ENCODE assay signal across 1 cellular context in genomic region chr3:129160891-129161859, GRCh38.
TF ChIP-seq lines count a peak whose summit lies in the region.

TSS of gene ISY1 (minus strand) at chr3:129161063. CDS start at chr3:129160975, 88 bp downstream.

TF ChIP-seq in HepG2, 621 proteins besides CTCF, POLR2A, EP300 and RAD21 (continued from another document and continues in another):
- TF ChIP-seq, protein P1, sequence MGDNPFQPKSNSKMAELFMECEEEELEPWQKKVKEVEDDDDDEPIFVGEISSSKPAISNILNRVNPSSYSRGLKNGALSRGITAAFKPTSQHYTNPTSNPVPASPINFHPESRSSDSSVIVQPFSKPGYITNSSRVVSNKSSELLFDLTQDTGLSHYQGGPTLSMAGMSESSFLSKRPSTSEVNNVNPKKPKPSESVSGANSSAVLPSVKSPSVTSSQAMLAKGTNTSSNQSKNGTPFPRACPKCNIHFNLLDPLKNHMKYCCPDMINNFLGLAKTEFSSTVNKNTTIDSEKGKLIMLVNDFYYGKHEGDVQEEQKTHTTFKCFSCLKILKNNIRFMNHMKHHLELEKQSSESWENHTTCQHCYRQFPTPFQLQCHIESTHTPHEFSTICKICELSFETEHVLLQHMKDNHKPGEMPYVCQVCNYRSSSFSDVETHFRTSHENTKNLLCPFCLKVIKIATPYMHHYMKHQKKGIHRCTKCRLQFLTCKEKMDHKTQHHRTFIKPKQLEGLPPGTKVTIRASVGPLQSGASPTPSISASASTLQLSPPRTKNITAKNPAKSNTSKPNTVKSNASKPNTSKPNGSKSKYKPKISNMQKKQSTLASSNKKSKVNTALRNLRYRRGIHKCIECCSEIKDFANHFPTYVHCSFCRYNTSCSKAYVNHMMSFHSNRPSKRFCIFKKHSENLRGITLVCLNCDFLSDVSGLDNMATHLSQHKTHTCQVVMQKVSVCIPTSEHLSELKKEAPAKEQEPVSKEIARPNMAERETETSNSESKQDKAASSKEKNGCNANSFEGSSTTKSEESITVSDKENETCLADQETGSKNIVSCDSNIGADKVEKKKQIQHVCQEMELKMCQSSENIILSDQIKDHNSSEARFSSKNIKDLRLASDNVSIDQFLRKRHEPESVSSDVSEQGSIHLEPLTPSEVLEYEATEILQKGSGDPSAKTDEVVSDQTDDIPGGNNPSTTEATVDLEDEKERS (CRISPR knock-in tag; IDR thresholded peaks at IDR 0.05): peak; percentile 91
- TF ChIP-seq MYC (CRISPR knock-in tag; IDR thresholded peaks at IDR 0.05; ENCODE audit: borderline replicate concordance) (peak; percentile 83), ZNF547 (CRISPR knock-in tag; IDR thresholded peaks at IDR 0.05) (0 out of 2 replicates have a peak, but pooled peaks have one; percentile 39), POLR2G (IDR thresholded peaks at IDR 0.05; ENCODE audit: low read depth, low read length) (peak; percentile 96), ATF5 (CRISPR knock-in tag; IDR thresholded peaks at IDR 0.05; ENCODE audit: low read depth) (no peak), ZNF703 (CRISPR knock-in tag; IDR thresholded peaks at IDR 0.05; ENCODE audit: borderline replicate concordance) (no peak), YY1 (IDR thresholded peaks at IDR 0.05; ENCODE audit: insufficient read depth, insufficient replicate concordance, low read depth, low read length) (peak; percentile 54), ARID4A (CRISPR knock-in tag; IDR thresholded peaks at IDR 0.05; ENCODE audit: borderline replicate concordance) (peak; percentile 84), E2F1 (CRISPR knock-in tag; IDR thresholded peaks at IDR 0.05) (peak; percentile 89), ZBTB1 (CRISPR knock-in tag; IDR thresholded peaks at IDR 0.05; ENCODE audit: borderline replicate concordance) (no peak), ARID3A (IDR thresholded peaks at IDR 0.05; ENCODE audit: low read depth, low read length) (no peak), SIN3A (IDR thresholded peaks at IDR 0.05; ENCODE audit: borderline replicate concordance, low read depth, low read length) (peak; percentile 85), XBP1 (CRISPR knock-in tag; IDR thresholded peaks at IDR 0.05) (no peak), ZNF335 (CRISPR knock-in tag; IDR thresholded peaks at IDR 0.05) (peak; percentile 82), MAFK (conservative IDR thresholded peaks at IDR 0.05 in 1 of 2, IDR thresholded peaks at IDR 0.05 in 1 of 2; ENCODE audit: low read length in 2 of 2) (no peak), SETDB1 (CRISPR knock-in tag; IDR thresholded peaks at IDR 0.05; ENCODE audit: borderline replicate concordance) (no peak), GATAD2A (CRISPR knock-in tag; IDR thresholded peaks at IDR 0.05) (peak; percentile 51), ZBTB21 (CRISPR knock-in tag; IDR thresholded peaks at IDR 0.05) (peak; percentile 69; the same call in 1 of the 2 replicates), MLLT10 (CRISPR knock-in tag; IDR thresholded peaks at IDR 0.05) (no peak), NCOA5 (CRISPR knock-in tag; IDR thresholded peaks at IDR 0.05) (no peak), HOXA9 (CRISPR knock-in tag; IDR thresholded peaks at IDR 0.05; ENCODE audit: borderline replicate concordance) (no peak), REL (CRISPR knock-in tag; conservative IDR thresholded peaks at IDR 0.05) (no peak), CBX2 (IDR thresholded peaks at IDR 0.05; ENCODE audit: low read depth, low read length) (no peak), CBX2 (CRISPR knock-in tag; IDR thresholded peaks at IDR 0.05; ENCODE audit: low read depth) (no peak), JUN (CRISPR knock-in tag; IDR thresholded peaks at IDR 0.05) (peak; percentile 75), ZNF263 (CRISPR knock-in tag; IDR thresholded peaks at IDR 0.05) (no peak), ZNF207 (IDR thresholded peaks at IDR 0.05; ENCODE audit: borderline replicate concordance) (no peak)
- TF ChIP-seq, protein P2, sequence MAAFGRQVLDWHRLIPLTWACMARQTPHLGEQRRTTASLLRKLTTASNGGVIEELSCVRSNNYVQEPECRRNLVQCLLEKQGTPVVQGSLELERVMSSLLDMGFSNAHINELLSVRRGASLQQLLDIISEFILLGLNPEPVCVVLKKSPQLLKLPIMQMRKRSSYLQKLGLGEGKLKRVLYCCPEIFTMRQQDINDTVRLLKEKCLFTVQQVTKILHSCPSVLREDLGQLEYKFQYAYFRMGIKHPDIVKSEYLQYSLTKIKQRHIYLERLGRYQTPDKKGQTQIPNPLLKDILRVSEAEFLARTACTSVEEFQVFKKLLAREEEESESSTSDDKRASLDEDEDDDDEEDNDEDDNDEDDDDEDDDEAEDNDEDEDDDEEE (CRISPR knock-in tag; IDR thresholded peaks at IDR 0.05): no peak
- TF ChIP-seq, protein P3, sequence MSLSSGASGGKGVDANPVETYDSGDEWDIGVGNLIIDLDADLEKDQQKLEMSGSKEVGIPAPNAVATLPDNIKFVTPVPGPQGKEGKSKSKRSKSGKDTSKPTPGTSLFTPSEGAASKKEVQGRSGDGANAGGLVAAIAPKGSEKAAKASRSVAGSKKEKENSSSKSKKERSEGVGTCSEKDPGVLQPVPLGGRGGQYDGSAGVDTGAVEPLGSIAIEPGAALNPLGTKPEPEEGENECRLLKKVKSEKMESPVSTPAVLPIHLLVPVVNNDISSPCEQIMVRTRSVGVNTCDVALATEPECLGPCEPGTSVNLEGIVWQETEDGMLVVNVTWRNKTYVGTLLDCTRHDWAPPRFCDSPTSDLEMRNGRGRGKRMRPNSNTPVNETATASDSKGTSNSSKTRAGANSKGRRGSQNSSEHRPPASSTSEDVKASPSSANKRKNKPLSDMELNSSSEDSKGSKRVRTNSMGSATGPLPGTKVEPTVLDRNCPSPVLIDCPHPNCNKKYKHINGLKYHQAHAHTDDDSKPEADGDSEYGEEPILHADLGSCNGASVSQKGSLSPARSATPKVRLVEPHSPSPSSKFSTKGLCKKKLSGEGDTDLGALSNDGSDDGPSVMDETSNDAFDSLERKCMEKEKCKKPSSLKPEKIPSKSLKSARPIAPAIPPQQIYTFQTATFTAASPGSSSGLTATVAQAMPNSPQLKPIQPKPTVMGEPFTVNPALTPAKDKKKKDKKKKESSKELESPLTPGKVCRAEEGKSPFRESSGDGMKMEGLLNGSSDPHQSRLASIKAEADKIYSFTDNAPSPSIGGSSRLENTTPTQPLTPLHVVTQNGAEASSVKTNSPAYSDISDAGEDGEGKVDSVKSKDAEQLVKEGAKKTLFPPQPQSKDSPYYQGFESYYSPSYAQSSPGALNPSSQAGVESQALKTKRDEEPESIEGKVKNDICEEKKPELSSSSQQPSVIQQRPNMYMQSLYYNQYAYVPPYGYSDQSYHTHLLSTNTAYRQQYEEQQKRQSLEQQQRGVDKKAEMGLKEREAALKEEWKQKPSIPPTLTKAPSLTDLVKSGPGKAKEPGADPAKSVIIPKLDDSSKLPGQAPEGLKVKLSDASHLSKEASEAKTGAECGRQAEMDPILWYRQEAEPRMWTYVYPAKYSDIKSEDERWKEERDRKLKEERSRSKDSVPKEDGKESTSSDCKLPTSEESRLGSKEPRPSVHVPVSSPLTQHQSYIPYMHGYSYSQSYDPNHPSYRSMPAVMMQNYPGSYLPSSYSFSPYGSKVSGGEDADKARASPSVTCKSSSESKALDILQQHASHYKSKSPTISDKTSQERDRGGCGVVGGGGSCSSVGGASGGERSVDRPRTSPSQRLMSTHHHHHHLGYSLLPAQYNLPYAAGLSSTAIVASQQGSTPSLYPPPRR (CRISPR knock-in tag; IDR thresholded peaks at IDR 0.05; ENCODE audit: borderline replicate concordance): no peak
- TF ChIP-seq, protein P4, sequence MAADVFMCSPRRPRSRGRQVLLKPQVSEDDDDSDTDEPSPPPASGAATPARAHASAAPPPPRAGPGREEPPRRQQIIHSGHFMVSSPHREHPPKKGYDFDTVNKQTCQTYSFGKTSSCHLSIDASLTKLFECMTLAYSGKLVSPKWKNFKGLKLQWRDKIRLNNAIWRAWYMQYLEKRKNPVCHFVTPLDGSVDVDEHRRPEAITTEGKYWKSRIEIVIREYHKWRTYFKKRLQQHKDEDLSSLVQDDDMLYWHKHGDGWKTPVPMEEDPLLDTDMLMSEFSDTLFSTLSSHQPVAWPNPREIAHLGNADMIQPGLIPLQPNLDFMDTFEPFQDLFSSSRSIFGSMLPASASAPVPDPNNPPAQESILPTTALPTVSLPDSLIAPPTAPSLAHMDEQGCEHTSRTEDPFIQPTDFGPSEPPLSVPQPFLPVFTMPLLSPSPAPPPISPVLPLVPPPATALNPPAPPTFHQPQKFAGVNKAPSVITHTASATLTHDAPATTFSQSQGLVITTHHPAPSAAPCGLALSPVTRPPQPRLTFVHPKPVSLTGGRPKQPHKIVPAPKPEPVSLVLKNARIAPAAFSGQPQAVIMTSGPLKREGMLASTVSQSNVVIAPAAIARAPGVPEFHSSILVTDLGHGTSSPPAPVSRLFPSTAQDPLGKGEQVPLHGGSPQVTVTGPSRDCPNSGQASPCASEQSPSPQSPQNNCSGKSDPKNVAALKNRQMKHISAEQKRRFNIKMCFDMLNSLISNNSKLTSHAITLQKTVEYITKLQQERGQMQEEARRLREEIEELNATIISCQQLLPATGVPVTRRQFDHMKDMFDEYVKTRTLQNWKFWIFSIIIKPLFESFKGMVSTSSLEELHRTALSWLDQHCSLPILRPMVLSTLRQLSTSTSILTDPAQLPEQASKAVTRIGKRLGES (CRISPR knock-in tag; IDR thresholded peaks at IDR 0.05; ENCODE audit: borderline replicate concordance): no peak
- TF ChIP-seq, protein P5, sequence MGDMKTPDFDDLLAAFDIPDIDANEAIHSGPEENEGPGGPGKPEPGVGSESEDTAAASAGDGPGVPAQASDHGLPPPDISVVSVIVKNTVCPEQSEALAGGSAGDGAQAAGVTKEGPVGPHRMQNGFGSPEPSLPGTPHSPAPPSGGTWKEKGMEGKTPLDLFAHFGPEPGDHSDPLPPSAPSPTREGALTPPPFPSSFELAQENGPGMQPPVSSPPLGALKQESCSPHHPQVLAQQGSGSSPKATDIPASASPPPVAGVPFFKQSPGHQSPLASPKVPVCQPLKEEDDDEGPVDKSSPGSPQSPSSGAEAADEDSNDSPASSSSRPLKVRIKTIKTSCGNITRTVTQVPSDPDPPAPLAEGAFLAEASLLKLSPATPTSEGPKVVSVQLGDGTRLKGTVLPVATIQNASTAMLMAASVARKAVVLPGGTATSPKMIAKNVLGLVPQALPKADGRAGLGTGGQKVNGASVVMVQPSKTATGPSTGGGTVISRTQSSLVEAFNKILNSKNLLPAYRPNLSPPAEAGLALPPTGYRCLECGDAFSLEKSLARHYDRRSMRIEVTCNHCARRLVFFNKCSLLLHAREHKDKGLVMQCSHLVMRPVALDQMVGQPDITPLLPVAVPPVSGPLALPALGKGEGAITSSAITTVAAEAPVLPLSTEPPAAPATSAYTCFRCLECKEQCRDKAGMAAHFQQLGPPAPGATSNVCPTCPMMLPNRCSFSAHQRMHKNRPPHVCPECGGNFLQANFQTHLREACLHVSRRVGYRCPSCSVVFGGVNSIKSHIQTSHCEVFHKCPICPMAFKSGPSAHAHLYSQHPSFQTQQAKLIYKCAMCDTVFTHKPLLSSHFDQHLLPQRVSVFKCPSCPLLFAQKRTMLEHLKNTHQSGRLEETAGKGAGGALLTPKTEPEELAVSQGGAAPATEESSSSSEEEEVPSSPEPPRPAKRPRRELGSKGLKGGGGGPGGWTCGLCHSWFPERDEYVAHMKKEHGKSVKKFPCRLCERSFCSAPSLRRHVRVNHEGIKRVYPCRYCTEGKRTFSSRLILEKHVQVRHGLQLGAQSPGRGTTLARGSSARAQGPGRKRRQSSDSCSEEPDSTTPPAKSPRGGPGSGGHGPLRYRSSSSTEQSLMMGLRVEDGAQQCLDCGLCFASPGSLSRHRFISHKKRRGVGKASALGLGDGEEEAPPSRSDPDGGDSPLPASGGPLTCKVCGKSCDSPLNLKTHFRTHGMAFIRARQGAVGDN (CRISPR knock-in tag; IDR thresholded peaks at IDR 0.05): peak; percentile 93
